ENCODE assay signal across 8 cellular contexts in the genomic region with DNA sequence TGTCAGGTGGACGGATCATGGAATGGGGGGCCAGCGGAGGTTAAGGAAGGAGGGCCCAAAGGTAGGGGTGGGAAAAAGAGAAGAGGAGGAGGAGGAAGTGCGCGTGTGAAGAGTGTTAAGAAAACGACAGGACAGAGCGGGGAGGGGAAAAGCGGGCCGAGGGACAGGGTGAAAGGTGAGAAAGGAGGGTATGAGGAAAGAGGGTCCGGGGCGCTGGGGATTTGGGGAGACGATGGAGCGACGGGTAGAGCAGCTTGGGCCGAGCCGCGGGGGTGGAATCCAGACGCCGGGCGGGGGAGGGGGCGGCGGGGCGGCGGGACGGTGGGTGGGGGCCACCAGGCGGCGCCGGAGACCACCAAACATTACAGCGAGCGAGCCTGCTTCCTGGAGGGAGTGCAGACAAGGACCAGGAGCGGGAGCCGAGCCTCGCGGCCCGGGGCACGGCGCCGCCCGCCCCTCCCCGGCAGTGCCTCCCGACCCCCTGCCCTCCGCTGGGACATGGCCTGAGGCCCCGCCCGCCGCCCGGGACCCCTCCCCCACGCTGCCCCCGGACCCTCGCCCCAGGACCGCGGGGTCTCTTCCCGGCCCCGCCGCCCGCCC. TPM values are rescaled to one million over a fixed set of nuclear protein-coding genes. Genes with fewer than 3 reads are reported as not detected.
A peak's percentile ranks its signal among the peaks of the same experiment; 100 is the strongest.
DNase-seq lines count a peak whose midpoint lies in the region; ATAC-seq and TF ChIP-seq lines count a peak whose summit lies in the region.
"Not testable (repeated sequence)": the region's sequence is repeated elsewhere in the genome, so short reads cannot be mapped to it uniquely, and the experiment has no call there.

No MANE protein-coding gene starts in this region.

- peak overlapping the region; percentile 45 to 61 for H3K4me3 ChIP-seq in HCT116 (replicated peaks in 1 of 2; ENCODE audit: low read depth in 1 of 2, low read length in 2 of 2)
- H3K4me3 ChIP-seq in WERI-Rb-1 (ENCODE audit: low read depth, low read length): peak overlapping the region; percentile 59
- H3K4me3 ChIP-seq in cardiac fibroblast (replicated peaks in 1 of 2; ENCODE audit: low read depth in 2 of 2, low read length in 2 of 2): peak overlapping the region; percentile 43 to 45
- H3K4me3 ChIP-seq in hepatocyte: not testable (repeated sequence)

- TF ChIP-seq CTCF in HCT116 (IDR thresholded peaks at IDR 0.05 in 2 of 3, conservative IDR thresholded peaks at IDR 0.05 in 1 of 3; ENCODE audit: borderline replicate concordance in 1 of 3, insufficient read depth in 1 of 3, low read depth in 2 of 3, low read length in 2 of 3); WERI-Rb-1 (IDR thresholded peaks at IDR 0.05; ENCODE audit: low read depth, low read length); cardiac fibroblast (IDR thresholded peaks at IDR 0.05; ENCODE audit: low read depth, low read length); hepatocyte (IDR thresholded peaks at IDR 0.05; ENCODE audit: poor library complexity); type B pancreatic cell (conservative IDR thresholded peaks at IDR 0.05): not testable (repeated sequence)
- TF ChIP-seq CTCF in osteocyte (IDR thresholded peaks at IDR 0.05): peak; percentile 15

- POLR2A ChIA-PET in HCT116 (lab: Charles Lee): not testable (repeated sequence)

- peak overlapping the region; percentile 81 for H3K27ac ChIP-seq in HCT116 (ENCODE audit: low read depth, low read length)
- not testable (repeated sequence) for H3K27ac ChIP-seq in WERI-Rb-1
- H3K27ac ChIP-seq in hepatocyte: peak overlapping the region; percentile 98

- not testable (repeated sequence) for H3K9me2 ChIP-seq in HCT116 (ENCODE audit: insufficient read depth); hepatocyte (replicated peaks; ENCODE audit: insufficient read depth)

- H3K27me3 ChIP-seq in HCT116 (ENCODE audit: insufficient read depth, low read length); WERI-Rb-1 (ENCODE audit: insufficient read depth, low read depth, severe bottlenecking); hepatocyte: not testable (repeated sequence)

- H3K9me3 Mint-ChIP-seq in osteocyte (ENCODE audit: unreplicated experiment); type B pancreatic cell: not testable (repeated sequence)

- not testable (repeated sequence) for H3K9me3 ChIP-seq in HCT116 (ENCODE audit: control insufficient read depth in 1 of 2, insufficient read depth in 1 of 2, low read depth in 1 of 2, low read length in 2 of 2); WERI-Rb-1 (ENCODE audit: severe bottlenecking); hepatocyte (ENCODE audit: low read depth)

- H3K4me3 Mint-ChIP-seq in osteocyte (ENCODE audit: unreplicated experiment) (peak overlapping the region; percentile 90), type B pancreatic cell (peak overlapping the region; percentile 93)

- BruUV-seq in HCT116 (replicated peaks; lab: Mats Ljungman, UMichigan): not testable (repeated sequence)

- not testable (repeated sequence) for H3K36me3 ChIP-seq in HCT116 (ENCODE audit: control insufficient read depth in 1 of 2, insufficient read depth in 2 of 2, low read length in 2 of 2); WERI-Rb-1; hepatocyte (replicated peaks; ENCODE audit: insufficient read depth, low read depth)

- TF ChIP-seq RAD21 in HCT116 (IDR thresholded peaks at IDR 0.05; ENCODE audit: low read depth): not testable (repeated sequence)

- H3K4me1 Mint-ChIP-seq in osteocyte (ENCODE audit: unreplicated experiment) (peaks cover 27% of the 10 kb centered on the region), type B pancreatic cell (ENCODE audit: unreplicated experiment) (peaks cover 12% of the 10 kb centered on the region)

- not testable (repeated sequence) for H3K27me3 Mint-ChIP-seq in osteocyte (ENCODE audit: unreplicated experiment); type B pancreatic cell

- RAD21 ChIA-PET in HCT116 (lab: Charles Lee; ENCODE audit: low non-redundant PET in 1 of 2, low total read pairs in 2 of 2, uncharacterized antibody in 2 of 2, unreplicated experiment in 2 of 2): not testable (repeated sequence)

- H3K36me3 Mint-ChIP-seq in osteocyte (ENCODE audit: unreplicated experiment); type B pancreatic cell: not testable (repeated sequence)

- not testable (repeated sequence) for TF ChIP-seq POLR2A in GM18505 (IDR thresholded peaks at IDR 0.05; ENCODE audit: borderline replicate concordance, extremely low read depth, insufficient read depth, insufficient read length); HCT116 (IDR thresholded peaks at IDR 0.05; ENCODE audit: borderline replicate concordance, extremely low read depth, insufficient read depth, insufficient read length)

- H3K79me2 ChIP-seq in HCT116 (ENCODE audit: insufficient read depth, low read length) (peaks cover 26% of the 10 kb centered on the region), hepatocyte (peaks cover 37% of the 10 kb centered on the region)

- H3K4me1 ChIP-seq in HCT116 (ENCODE audit: control insufficient read depth in 1 of 2, insufficient read depth in 2 of 2, low read length in 2 of 2); hepatocyte (ENCODE audit: insufficient read depth): not testable (repeated sequence)

- intact Hi-C loops in HCT116 (cut with micrococcal nuclease): not testable (repeated sequence)

- not testable (repeated sequence) for H2AFZ ChIP-seq in HCT116 (ENCODE audit: low read depth, low read length, poor library complexity, severe bottlenecking); hepatocyte

- H3K27ac Mint-ChIP-seq in osteocyte (ENCODE audit: unreplicated experiment) (peak overlapping the region; percentile 93), type B pancreatic cell (peak overlapping the region; percentile 74)

- peak; percentile 10 for ATAC-seq in GM18505 (IDR thresholded peaks at IDR 0.05; ENCODE audit: unreplicated experiment)
- peak; percentile 33 for ATAC-seq in HCT116
- ATAC-seq in HG03460 (IDR thresholded peaks at IDR 0.05; ENCODE audit: unreplicated experiment): peak; percentile 17

- H3K4me2 ChIP-seq in HCT116 (ENCODE audit: low read length) (peak overlapping the region; percentile 57), hepatocyte (peak overlapping the region; percentile 69)

- H4K20me1 ChIP-seq in HCT116 (ENCODE audit: insufficient read depth); hepatocyte (ENCODE audit: insufficient read depth, poor library complexity, severe bottlenecking): not testable (repeated sequence)

- WGBS in hepatocyte (ENCODE audit: low lambda C conversion rate, missing lambda C conversion rate): no CpG with 5 or more reads among the region's 54 CpGs

- H3K9ac ChIP-seq in HCT116 (ENCODE audit: low read length): peak overlapping the region; percentile 69

- CTCF ChIA-PET in HCT116 (lab: Charles Lee): not testable (repeated sequence)

- DNase-seq in HCT116 (ENCODE audit: low read depth, low spot score); WERI-Rb-1; cardiac fibroblast (ENCODE audit: low read depth in 2 of 2); hepatocyte (ENCODE audit: low spot score); osteocyte (ENCODE audit: extremely low spot score, unreplicated experiment); type B pancreatic cell (ENCODE audit: extremely low spot score, unreplicated experiment): not testable (repeated sequence)

RNA-seq across cellular contexts. Expression of a gene that starts 15.9 kb away (rescaled TPM):
- total RNA-seq in HCT116 (2021; ENCODE audit: unreplicated experiment) (2.8 TPM), hepatocyte (5.0 and 5.3 TPM in 2 replicates), osteocyte (6.8 and 6.9 TPM in 2 replicates), type B pancreatic cell (ENCODE audit: low replicate concordance) (7.3 and 9.9 TPM in 2 replicates)
- polyA plus RNA-seq in HCT116 (2012): 2.4 TPM in 2 replicates
- polyA plus RNA-seq in hepatocyte: 0.30 and 0.42 TPM in 2 replicates
